ENCODE assay signal across 7 cellular contexts in genomic region chr7:72949276-72949675, GRCh38. TPM values are rescaled to one million over a fixed set of nuclear protein-coding genes. Genes with fewer than 3 reads are reported as not detected.
DNase-seq lines count a peak whose midpoint lies in the region; ATAC-seq and TF ChIP-seq lines count a peak whose summit lies in the region.
"Not testable (repeated sequence)": the region's sequence is repeated elsewhere in the genome, so short reads cannot be mapped to it uniquely, and the experiment has no call there.
"Had no signal": no experiment of that assay in that cellular context is flagged by ENCODE, and none has a peak within 500 bp of the region (broad histone marks: within the 10 kb centered on the region; RNA-seq: fewer than 3 reads in every experiment).

No MANE protein-coding gene starts in this region.

- in situ Hi-C loops in Panc1 (cut with HindIII; ENCODE audit: low pct_unique_long_range_greater_than_20kb, low sequenced_read_pairs): not testable (repeated sequence)

- H4K91ac ChIP-seq in mesenchymal stem cell (ENCODE audit: low read length): not testable (repeated sequence)

- H2BK12ac ChIP-seq in mesenchymal stem cell (ENCODE audit: low read length in 2 of 2): not testable (repeated sequence)

- not testable (repeated sequence) for H3K4ac ChIP-seq in mesenchymal stem cell (ENCODE audit: low read depth in 1 of 2, low read length in 2 of 2)

- H3K4me1 Mint-ChIP-seq in activated naive CD8-positive, alpha-beta T cell treated with anti-CD3 and anti-CD28 coated beads for 36 hours; stimulated activated effector memory CD8-positive, alpha-beta T cell treated with anti-CD3 and anti-CD28 coated beads, Interleukin-12 subunit alpha, Interleukin-12 subunit beta, amount 100 ng/mL, for 72 hours: not testable (repeated sequence)

- peak overlapping the region; percentile 58 for H3K27ac Mint-ChIP-seq in activated naive CD8-positive, alpha-beta T cell treated with anti-CD3 and anti-CD28 coated beads for 36 hours
- H3K27ac Mint-ChIP-seq in stimulated activated effector memory CD8-positive, alpha-beta T cell treated with anti-CD3 and anti-CD28 coated beads, Interleukin-12 subunit alpha, Interleukin-12 subunit beta, amount 100 ng/mL, for 72 hours: peak overlapping the region; percentile 50

- not testable (repeated sequence) for H2BK5ac ChIP-seq in mesenchymal stem cell (ENCODE audit: low read depth, low read length, poor library complexity, severe bottlenecking)

- H3K4me3 ChIP-seq in Panc1 (ENCODE audit: low read depth in 2 of 2, low read length in 2 of 2); liver (ENCODE audit: low read depth in 1 of 3, low read length in 3 of 3); mesenchymal stem cell (ENCODE audit: insufficient read depth in 1 of 2, low read depth in 1 of 2, low read length in 2 of 2): not testable (repeated sequence)

- DNase-seq in Panc1 (ENCODE audit: low read depth, low spot score); activated naive CD8-positive, alpha-beta T cell treated with anti-CD3 and anti-CD28 coated beads for 36 hours; mesenchymal stem cell; stimulated activated effector memory CD8-positive, alpha-beta T cell treated with anti-CD3 and anti-CD28 coated beads, Interleukin-12 subunit alpha, Interleukin-12 subunit beta, amount 100 ng/mL, for 72 hours (ENCODE audit: low spot score in 2 of 2): not testable (repeated sequence)

- intact Hi-C loops in Panc1 (cut with micrococcal nuclease; ENCODE audit: unreplicated experiment): not testable (repeated sequence)

- not testable (repeated sequence) for H3K9me3 ChIP-seq in Panc1 (ENCODE audit: control insufficient read depth, insufficient read depth, low read depth, low read length); liver (ENCODE audit: control insufficient read depth in 4 of 4, low read length in 3 of 4); mesenchymal stem cell (ENCODE audit: control insufficient read depth, low read length)

- H3K79me1 ChIP-seq in mesenchymal stem cell (replicated peaks; ENCODE audit: low read length, poor library complexity, severe bottlenecking): not testable (repeated sequence)

- not testable (repeated sequence) for H3K14ac ChIP-seq in mesenchymal stem cell (ENCODE audit: low read length in 2 of 2)

- not testable (repeated sequence) for H3K27ac ChIP-seq in Panc1 (ENCODE audit: low read length); liver (ENCODE audit: low read depth in 1 of 2, low read length in 2 of 2)
- H3K27ac ChIP-seq in mesenchymal stem cell (ENCODE audit: low read length, poor library complexity, severe bottlenecking): peak overlapping the region; percentile 45

- not testable (repeated sequence) for H2AK5ac ChIP-seq in mesenchymal stem cell (ENCODE audit: low read length, severe bottlenecking)

- H3K36me3 ChIP-seq in Panc1 (ENCODE audit: control insufficient read depth, insufficient read depth, low read length); liver (ENCODE audit: control insufficient read depth in 4 of 4, insufficient read depth in 3 of 4, low read depth in 1 of 4, low read length in 3 of 4): not testable (repeated sequence)
- H3K36me3 ChIP-seq in mesenchymal stem cell (ENCODE audit: control insufficient read depth in 1 of 2, insufficient read depth in 2 of 2, low read depth in 1 of 2, low read length in 2 of 2): peaks cover 10 to 31% of the 10 kb centered on the region in 2 experiments

- not testable (repeated sequence) for H3K4me2 ChIP-seq in mesenchymal stem cell (ENCODE audit: low read length, poor library complexity, severe bottlenecking)

- not testable (repeated sequence) for H3K4me1 ChIP-seq in Panc1 (ENCODE audit: control insufficient read depth, insufficient read depth, low read length); mesenchymal stem cell (ENCODE audit: control insufficient read depth, insufficient read depth, low read depth, low read length)
- peaks cover 4 to 17% (median 7%) of the 10 kb centered on the region in 4 donors for H3K4me1 ChIP-seq in liver (ENCODE audit: control insufficient read depth in 4 of 4, insufficient read depth in 4 of 4, low read length in 3 of 4)

- H2AFZ ChIP-seq in mesenchymal stem cell (ENCODE audit: low read depth, low read length): not testable (repeated sequence)

- H2BK15ac ChIP-seq in mesenchymal stem cell (ENCODE audit: low read depth, poor library complexity, severe bottlenecking): not testable (repeated sequence)

- not testable (repeated sequence) for TF ChIP-seq RAD21 in liver (IDR thresholded peaks at IDR 0.05)

- TF ChIP-seq CTCF in Panc1 (IDR thresholded peaks at IDR 0.05); liver (IDR thresholded peaks at IDR 0.05; ENCODE audit: low read depth, low read length, missing input control): not testable (repeated sequence)

- not testable (repeated sequence) for H3K9me3 Mint-ChIP-seq in activated naive CD8-positive, alpha-beta T cell treated with anti-CD3 and anti-CD28 coated beads for 36 hours; stimulated activated effector memory CD8-positive, alpha-beta T cell treated with anti-CD3 and anti-CD28 coated beads, Interleukin-12 subunit alpha, Interleukin-12 subunit beta, amount 100 ng/mL, for 72 hours

- not testable (repeated sequence) for H3K23ac ChIP-seq in mesenchymal stem cell (ENCODE audit: low read length in 2 of 2)

- CTCF ChIA-PET in Panc1 (lab: Charles Lee): not testable (repeated sequence)

- H4K8ac ChIP-seq in mesenchymal stem cell (ENCODE audit: low read length): not testable (repeated sequence)

- not testable (repeated sequence) for H3K4me3 Mint-ChIP-seq in activated naive CD8-positive, alpha-beta T cell treated with anti-CD3 and anti-CD28 coated beads for 36 hours; stimulated activated effector memory CD8-positive, alpha-beta T cell treated with anti-CD3 and anti-CD28 coated beads, Interleukin-12 subunit alpha, Interleukin-12 subunit beta, amount 100 ng/mL, for 72 hours

- not testable (repeated sequence) for H3K27me3 ChIP-seq in Panc1 (ENCODE audit: control insufficient read depth, insufficient read depth, low read length); liver (ENCODE audit: control insufficient read depth in 4 of 4, insufficient read depth in 4 of 4, low read length in 3 of 4); mesenchymal stem cell (ENCODE audit: control insufficient read depth in 1 of 2, insufficient read depth in 1 of 2, low read length in 2 of 2)

- peak; percentile 8 for ATAC-seq in Panc1
- not testable (repeated sequence) for ATAC-seq in stimulated activated effector memory CD8-positive, alpha-beta T cell treated with anti-CD3 and anti-CD28 coated beads, Interleukin-12 subunit alpha, Interleukin-12 subunit beta, amount 100 ng/mL, for 72 hours

- POLR2A ChIA-PET in Panc1 (lab: Charles Lee): not testable (repeated sequence)

- H3K18ac ChIP-seq in mesenchymal stem cell (ENCODE audit: low read depth in 1 of 2, low read length in 2 of 2): not testable (repeated sequence)

- H2BK120ac ChIP-seq in mesenchymal stem cell (ENCODE audit: low read depth, low read length): not testable (repeated sequence)

- not testable (repeated sequence) for H3K9ac ChIP-seq in liver (ENCODE audit: low read depth in 1 of 2, low read length in 2 of 2); mesenchymal stem cell (ENCODE audit: low read length)

- not testable (repeated sequence) for H3K27me3 Mint-ChIP-seq in activated naive CD8-positive, alpha-beta T cell treated with anti-CD3 and anti-CD28 coated beads for 36 hours

- BruUV-seq in Panc1 (replicated peaks; lab: Mats Ljungman, UMichigan): not testable (repeated sequence)

- H3K36me3 Mint-ChIP-seq in activated naive CD8-positive, alpha-beta T cell treated with anti-CD3 and anti-CD28 coated beads for 36 hours: not testable (repeated sequence)
- peaks cover 42% of the 10 kb centered on the region for H3K36me3 Mint-ChIP-seq in stimulated activated effector memory CD8-positive, alpha-beta T cell treated with anti-CD3 and anti-CD28 coated beads, Interleukin-12 subunit alpha, Interleukin-12 subunit beta, amount 100 ng/mL, for 72 hours

- 46% methylated on average over 9 of the region's 9 CpGs for WGBS in liver
- WGBS in mesenchymal stem cell: 92% methylated on average over 6 of the region's 9 CpGs

TF ChIP-seq in liver, 16 proteins besides CTCF, POLR2A, EP300 and RAD21:
- TF ChIP-seq RXRA (IDR thresholded peaks at IDR 0.05) (peak in 1 of 2 donors; percentile 38), HNF4A (conservative IDR thresholded peaks at IDR 0.05) (peak; percentile 18 to 34)
TF ChIP-seq in liver: peak in this region for 2; not testable (repeated sequence) for 14.

RNA-seq across cellular contexts. Expression of gene TRIM74, which starts 20.0 kb away (rescaled TPM):
- 0.46 TPM for total RNA-seq in Panc1 (2021; ENCODE audit: unreplicated experiment)
- 2.4 TPM for polyA plus RNA-seq in Panc1 (2012; ENCODE audit: insufficient read length)
- under 1 TPM in 1 of 2 experiments, not detected in 1; 0.35 TPM for total RNA-seq in activated naive CD8-positive, alpha-beta T cell treated with anti-CD3 and anti-CD28 coated beads for 36 hours
- total RNA-seq in liver: under 1 TPM in 1 of 2 donors, not detected in 1; 0.50 TPM
- polyA plus RNA-seq in liver: under 1 TPM in 1 of 2 donors, not detected in 1; 0.14 TPM
- polyA plus RNA-seq in mesenchymal stem cell (2013, experiment 1 of 2): 0.21 TPM
- 0.04 TPM for polyA plus RNA-seq in mesenchymal stem cell (2013, experiment 2 of 2)
- total RNA-seq: A172 had no signal
- polyA plus RNA-seq: BJ had no signal

RNA-seq across cellular contexts. Expression of gene POM121, which starts 24.4 kb away (rescaled TPM):
- total RNA-seq in Panc1 (2021; ENCODE audit: unreplicated experiment) (62.4 TPM), liver (10 to 100 TPM in 1 of 2 donors, 1 to 10 TPM in 1; 8.5 to 10.6 TPM)
- 53.1 TPM for polyA plus RNA-seq in Panc1 (2012; ENCODE audit: insufficient read length)
- 10 to 100 TPM; 82.5 to 86.6 TPM for total RNA-seq in activated naive CD8-positive, alpha-beta T cell treated with anti-CD3 and anti-CD28 coated beads for 36 hours
- polyA plus RNA-seq in liver: 10 to 100 TPM in 1 of 2 donors, 1 to 10 TPM in 1; 6.1 to 13.8 TPM
- 31.8 TPM for polyA plus RNA-seq in mesenchymal stem cell (2013, experiment 1 of 2)
- polyA plus RNA-seq in mesenchymal stem cell (2013, experiment 2 of 2): 30.4 TPM
